ENCODE assay signal across 22 cellular contexts in genomic region chrX:104310657-104311056, GRCh38. TPM values are rescaled to one million over a fixed set of nuclear protein-coding genes. Genes with fewer than 3 reads are reported as not detected.
"Had no signal": no experiment of that assay in that cellular context is flagged by ENCODE, and none has a peak within 500 bp of the region (broad histone marks: within the 10 kb centered on the region; RNA-seq: fewer than 3 reads in every experiment).

No MANE protein-coding gene starts in this region.

- H3K36me3 Mint-ChIP-seq: naive thymus-derived CD4-positive, alpha-beta T cell; type B pancreatic cell had no signal

- FAIRE-seq: endometrium, small intestine, urothelium cell line had no signal

- H3K4me1 ChIP-seq: right atrium auricular region, thyroid gland had no signal

- H3K4me1 Mint-ChIP-seq: naive thymus-derived CD4-positive, alpha-beta T cell had no signal

- H3K9me3 ChIP-seq: neutrophil, right atrium auricular region, suprapubic skin, thyroid gland had no signal

- H3K27me3 Mint-ChIP-seq: naive thymus-derived CD4-positive, alpha-beta T cell; type B pancreatic cell had no signal

- DNase-seq: effector memory CD4-positive, alpha-beta T cell; naive thymus-derived CD4-positive, alpha-beta T cell; nephron progenitor cell; stimulated activated CD4-positive, alpha-beta T cell treated with anti-CD3 and anti-CD28 coated beads, Interleukin-12 subunit alpha, Interleukin-12 subunit beta, amount 100 ng/mL, for 4 hours; stimulated activated CD4-positive, alpha-beta T cell treated with anti-CD3 and anti-CD28 coated beads, Interleukin-2, amount 100 ng/mL, for 48 hours; stimulated activated naive CD4-positive, alpha-beta T cell treated with Interleukin-2 at 50 U/mL for 16 hours; thyroid gland had no signal

- H3K9me3 Mint-ChIP-seq: type B pancreatic cell had no signal

- H3K4me3 Mint-ChIP-seq: naive thymus-derived CD4-positive, alpha-beta T cell; nephron progenitor cell had no signal

- H3K27me3 ChIP-seq: foreskin keratinocyte, neutrophil, right atrium auricular region, suprapubic skin, thyroid gland had no signal

- H3K36me3 ChIP-seq: neutrophil, right atrium auricular region, suprapubic skin, thyroid gland had no signal

- H3K4me3 ChIP-seq: right atrium auricular region, suprapubic skin, thyroid gland had no signal

- H3K27ac Mint-ChIP-seq: naive thymus-derived CD4-positive, alpha-beta T cell; nephron progenitor cell; type B pancreatic cell had no signal

- H3K27ac ChIP-seq: foreskin keratinocyte, neutrophil, right atrium auricular region, suprapubic skin, thyroid gland had no signal

RNA-seq across cellular contexts. Expression of gene ESX1, which starts 55.9 kb away (rescaled TPM):
- total RNA-seq: esophagus mucosa; foreskin keratinocyte; liver; lung microvascular endothelial cell; mesenteric fat pad; mononuclear cell; naive thymus-derived CD4-positive, alpha-beta T cell; osteocyte; posterior vena cava; right atrium auricular region; suprapubic skin; thyroid gland had no signal
- polyA plus RNA-seq: foreskin keratinocyte; liver; naive thymus-derived CD4-positive, alpha-beta T cell; small intestine had no signal
